In the genomic region with DNA sequence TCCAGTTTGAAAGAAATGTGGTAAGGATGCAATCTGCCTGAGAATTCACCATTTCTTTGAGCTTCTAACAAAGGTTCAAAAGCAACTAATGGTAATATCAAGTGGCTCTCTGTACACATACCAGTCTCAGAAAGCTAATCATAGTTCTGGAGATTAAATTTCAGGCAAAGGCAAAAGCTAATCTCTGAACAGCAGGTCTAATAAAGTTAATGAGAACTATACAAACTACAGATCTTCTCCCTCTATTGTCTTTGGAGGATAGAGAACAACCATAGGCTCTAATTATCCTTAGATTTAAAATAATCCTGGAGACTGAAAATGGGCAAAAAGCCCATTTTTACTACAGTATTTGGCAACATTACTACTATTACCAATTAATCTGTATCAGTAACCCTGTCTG, we compare ENCODE assay signal across 2 cellular contexts.
TF ChIP-seq lines count a peak whose summit lies in the region.

No MANE protein-coding gene starts in this region.

TF ChIP-seq in SK-N-SH, 30 proteins besides CTCF, POLR2A, EP300 and RAD21:
- no peak for TF ChIP-seq FOSL2 (IDR thresholded peaks at IDR 0.05; ENCODE audit: borderline replicate concordance, low read depth)
- TF ChIP-seq RCOR1 (IDR thresholded peaks at IDR 0.05; ENCODE audit: low read length), result 0 out of 2 replicates have a peak, but pooled peaks have one; percentile 26

TF ChIP-seq in HepG2, 621 proteins besides CTCF, POLR2A, EP300 and RAD21:
- no peak for TF ChIP-seq IKZF5 (CRISPR knock-in tag; IDR thresholded peaks at IDR 0.05)
- no peak for TF ChIP-seq SAFB2 (CRISPR knock-in tag; IDR thresholded peaks at IDR 0.05; ENCODE audit: borderline replicate concordance, low read depth)
- TF ChIP-seq, protein P1, sequence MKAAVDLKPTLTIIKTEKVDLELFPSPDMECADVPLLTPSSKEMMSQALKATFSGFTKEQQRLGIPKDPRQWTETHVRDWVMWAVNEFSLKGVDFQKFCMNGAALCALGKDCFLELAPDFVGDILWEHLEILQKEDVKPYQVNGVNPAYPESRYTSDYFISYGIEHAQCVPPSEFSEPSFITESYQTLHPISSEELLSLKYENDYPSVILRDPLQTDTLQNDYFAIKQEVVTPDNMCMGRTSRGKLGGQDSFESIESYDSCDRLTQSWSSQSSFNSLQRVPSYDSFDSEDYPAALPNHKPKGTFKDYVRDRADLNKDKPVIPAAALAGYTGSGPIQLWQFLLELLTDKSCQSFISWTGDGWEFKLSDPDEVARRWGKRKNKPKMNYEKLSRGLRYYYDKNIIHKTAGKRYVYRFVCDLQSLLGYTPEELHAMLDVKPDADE (CRISPR knock-in tag; IDR thresholded peaks at IDR 0.05), result no peak
